Comparison of ENCODE assay signal across 21 cellular contexts in genomic region chr11:107331728-107332127, GRCh38.
DNase-seq lines count a peak whose midpoint lies in the region; ATAC-seq, FAIRE-seq and TF ChIP-seq lines count a peak whose summit lies in the region.
"Had no signal": no experiment of that assay in that cellular context is flagged by ENCODE, and none has a peak within 500 bp of the region (broad histone marks: within the 10 kb centered on the region; RNA-seq: fewer than 3 reads in every experiment).

No MANE protein-coding gene starts in this region.

- BruUV-seq in K562 (replicated peaks; lab: Mats Ljungman, UMichigan): no TSS peak

- in situ Hi-C loops in K562 (cut with MboI): no loop called here
- in situ Hi-C loops in transverse colon (cut with MboI; ENCODE audit: low pct_ligation_motif_present in 1 of 4, low pct_unique_long_range_greater_than_20kb in 1 of 4, low sequenced_read_pairs in 3 of 4): no loop called here

- H3K9ac ChIP-seq in K562 (ENCODE audit: insufficient read depth in 1 of 2, low read depth in 2 of 2, low read length in 2 of 2): no peak overlapping the region
- H3K9ac ChIP-seq: BLaER1, GM23248, SK-N-SH had no signal

- H3K4me3 Mint-ChIP-seq in GM23338: no peak overlapping the region
- H3K4me3 Mint-ChIP-seq: CD4-positive, alpha-beta T cell had no signal

- CTCF ChIA-PET in K562 (lab: Yijun Ruan, JAX; ENCODE audit: low intra/inter-chr PET ratio): no interaction called here

- peak; percentile 32; the same call in 2 of the 3 replicates for ATAC-seq in GM23338
- no peak for ATAC-seq in K562
- no peak for ATAC-seq in GM21447 (IDR thresholded peaks at IDR 0.05; ENCODE audit: unreplicated experiment)
- ATAC-seq: HCT116 had no signal

- H3K79me2 ChIP-seq in GM23338 (replicated peaks; ENCODE audit: insufficient read depth) (no peaks in the 10 kb centered on the region), K562 (ENCODE audit: control insufficient read depth, insufficient read depth, low read length) (no peaks in the 10 kb centered on the region)

- H2AFZ ChIP-seq in GM23338 (no peak overlapping the region), K562 (ENCODE audit: low read depth, low read length) (no peak overlapping the region)
- H2AFZ ChIP-seq: GM23248 had no signal

- TF ChIP-seq POLR2A in K562 (conservative IDR thresholded peaks at IDR 0.05) (no peak), transverse colon (IDR thresholded peaks at IDR 0.05) (no peak)

- TF ChIP-seq RAD21 in K562 (CRISPR knock-in tag; conservative IDR thresholded peaks at IDR 0.05 in 1 of 2, IDR thresholded peaks at IDR 0.05 in 1 of 2): no peak

- H3K27me3 ChIP-seq in GM23338 (ENCODE audit: insufficient read depth) (no peaks in the 10 kb centered on the region), K562 (ENCODE audit: control insufficient read depth in 2 of 2, insufficient read depth in 2 of 2, low read length in 2 of 2) (no peaks in the 10 kb centered on the region), transverse colon (no peaks in the 10 kb centered on the region)
- H3K27me3 ChIP-seq: BLaER1 had no signal

- H3K4me3 ChIP-seq in GM23338 (no peak overlapping the region), K562 (no peak overlapping the region), transverse colon (no peak overlapping the region)
- H3K4me3 ChIP-seq: BLaER1, GM23248 had no signal

- H3K36me3 ChIP-seq in GM23338 (ENCODE audit: insufficient read depth): no peaks in the 10 kb centered on the region
- peaks cover 18% of the 10 kb centered on the region; the same call in 1 of the 3 replicates for H3K36me3 ChIP-seq in K562 (ENCODE audit: control insufficient read depth, insufficient read depth, low read length)
- H3K36me3 ChIP-seq in transverse colon: peaks cover 0 to 15% (median under 1%) of the 10 kb centered on the region in 4 donors

- H3K4me1 ChIP-seq in GM23338 (ENCODE audit: insufficient read depth) (no peaks in the 10 kb centered on the region), K562 (replicated peaks in 1 of 2; ENCODE audit: control insufficient read depth in 2 of 2, insufficient read depth in 2 of 2, low read length in 2 of 2) (no peaks in the 10 kb centered on the region), transverse colon (no peaks in the 10 kb centered on the region)
- H3K4me1 ChIP-seq: BLaER1 had no signal

- intact Hi-C loops in K562 (cut with micrococcal nuclease) (no loop called here), transverse colon (cut with DNase I; ENCODE audit: low total_unique reads) (no loop called here)

- no peaks in the 10 kb centered on the region for H3K36me3 Mint-ChIP-seq in GM23338 (ENCODE audit: low read depth)

- TF ChIP-seq CTCF in GM23338 (conservative IDR thresholded peaks at IDR 0.05; ENCODE audit: low read depth in 2 of 2): no peak
- no peak for TF ChIP-seq CTCF in K562 (IDR thresholded peaks at IDR 0.05 in 2 of 3, conservative IDR thresholded peaks at IDR 0.05 in 1 of 3; ENCODE audit: insufficient read depth in 2 of 3, low read depth in 1 of 3, low read length in 3 of 3)
- no peak for TF ChIP-seq CTCF in transverse colon (IDR thresholded peaks at IDR 0.05)

- peak; percentile 22 for DNase-seq in GM23338 (ENCODE audit: low spot score)
- DNase-seq in MV-4-11 (lab: John Stamatoyannopoulos, UW): peak; percentile 43
- DNase-seq in SKM-1 (lab: John Stamatoyannopoulos, UW; ENCODE audit: unreplicated experiment): peak; percentile 19
- DNase-seq in K562 (ENCODE audit: extremely low read depth in 1 of 4, low spot score in 3 of 4): no peak
- DNase-seq in NCI-H226: no peak
- no peak for DNase-seq in transverse colon
- DNase-seq: CD4-positive, alpha-beta T cell; DMS153; GM23248; NCI-H1105; NCI-H146; NCI-H2029; NCI-H446; NCI-H526; SIG-M5; SK-N-SH; T-helper 1 cell had no signal

- H3K27ac Mint-ChIP-seq in GM23338: no peak overlapping the region
- H3K27ac Mint-ChIP-seq: CD4-positive, alpha-beta T cell had no signal

- WGBS in K562 (ENCODE audit: insufficient coverage, low coverage, missing lambda C conversion rate): 71% methylated on average over 1 of the region's 1 CpG
- WGBS in transverse colon (ENCODE audit: low coverage in 1 of 2), 2 donors: 84% methylated on average over 1 of the region's 1 CpG; no CpG with 5 or more reads in 1 of the 2 donors

- H3K27ac ChIP-seq in GM23338 (ENCODE audit: low read depth) (no peak overlapping the region), K562 (ENCODE audit: extremely low read depth, low read depth, low read length) (no peak overlapping the region), transverse colon (no peak overlapping the region)
- H3K27ac ChIP-seq: BLaER1, GM23248, RWPE1 had no signal

- no peak for TF ChIP-seq EP300 in K562 (IDR thresholded peaks at IDR 0.05; ENCODE audit: low read length)
- TF ChIP-seq EP300 in transverse colon (IDR thresholded peaks at IDR 0.05; ENCODE audit: low read depth): no peak

- FAIRE-seq in K562 (lab: Jason Lieb, UNC): no peak

- no peaks in the 10 kb centered on the region for H3K9me3 Mint-ChIP-seq in GM23338
- H3K9me3 Mint-ChIP-seq: CD4-positive, alpha-beta T cell had no signal

- no peaks in the 10 kb centered on the region for H3F3A ChIP-seq in GM23338 (replicated peaks; ENCODE audit: low read depth)

- peaks cover 3% of the 10 kb centered on the region; the same call in 2 of the 3 replicates for H3K4me1 Mint-ChIP-seq in GM23338

- H3K4me2 ChIP-seq in GM23338 (no peak overlapping the region), K562 (ENCODE audit: insufficient read depth, low read length) (no peak overlapping the region)
- H3K4me2 ChIP-seq: BLaER1, SK-N-SH had no signal

- no peaks in the 10 kb centered on the region for H3K9me3 ChIP-seq in K562 (replicated peaks; ENCODE audit: control insufficient read depth, insufficient read depth, low read depth, low read length)
- H3K9me3 ChIP-seq in transverse colon: no peaks in the 10 kb centered on the region
- H3K9me3 ChIP-seq: BLaER1, SK-N-SH had no signal

- H4K20me1 ChIP-seq in GM23338 (replicated peaks; ENCODE audit: insufficient read depth) (no peaks in the 10 kb centered on the region), K562 (replicated peaks; ENCODE audit: control insufficient read depth, insufficient read depth, low read length) (no peaks in the 10 kb centered on the region)
- H4K20me1 ChIP-seq: BLaER1 had no signal

- POLR2A ChIA-PET in K562 (lab: Yijun Ruan, JAX): no interaction called here

- no peaks in the 10 kb centered on the region for H3K9me2 ChIP-seq in GM23338 (ENCODE audit: insufficient read depth)
- H3K9me2 ChIP-seq: SK-N-SH had no signal

- no peaks in the 10 kb centered on the region for H3K27me3 Mint-ChIP-seq in GM23338 (ENCODE audit: insufficient read depth, low read depth, poor library complexity)
- H3K27me3 Mint-ChIP-seq: CD4-positive, alpha-beta T cell had no signal

- H3K9me1 ChIP-seq in K562 (ENCODE audit: control insufficient read depth, insufficient read depth, low read length): no peaks in the 10 kb centered on the region

TF ChIP-seq in GM23338, 12 proteins besides CTCF, POLR2A, EP300 and RAD21 (continues in another document):
- TF ChIP-seq NANOG (IDR thresholded peaks at IDR 0.05; ENCODE audit: borderline replicate concordance) (no peak), JUNB (IDR thresholded peaks at IDR 0.05; ENCODE audit: unreplicated experiment) (no peak), CREB1 (CRISPR knock-in tag; IDR thresholded peaks at IDR 0.05; ENCODE audit: low read depth) (no peak), ZNF331 (CRISPR knock-in tag; IDR thresholded peaks at IDR 0.05; ENCODE audit: low read depth) (no peak), STAT1 (IDR thresholded peaks at IDR 0.05; ENCODE audit: unreplicated experiment) (no peak), EZH2 (IDR thresholded peaks at IDR 0.05; ENCODE audit: low read depth, unreplicated experiment) (no peak)

TF ChIP-seq in K562, 482 proteins besides CTCF, POLR2A, EP300 and RAD21:
- peak; percentile 69; the same call in 1 of the 2 replicates for TF ChIP-seq SPI1 (IDR thresholded peaks at IDR 0.05; ENCODE audit: borderline replicate concordance, low read depth, low read length)
- TF ChIP-seq TGIF2 (CRISPR knock-in tag; IDR thresholded peaks at IDR 0.05): no peak

Comparison
In these comparisons a context has a peak if more than half of its experiments do, and no peak if none do; other contexts are left out.
1. DNase-seq: peak in GM23338 (single experiment), MV-4-11 (single experiment) and SKM-1 (single experiment); none in K562 (0 of 4), NCI-H226 (single experiment) and transverse colon (single experiment).